ENCODE assay signal across 8 cellular contexts in genomic region chr7:151088856-151089699, GRCh38. TPM values are rescaled to one million over a fixed set of nuclear protein-coding genes. Genes with fewer than 3 reads are reported as not detected.
DNase-seq lines count a peak whose midpoint lies in the region; ATAC-seq, FAIRE-seq and TF ChIP-seq lines count a peak whose summit lies in the region.

No MANE protein-coding gene starts in this region.

- peaks cover 75% of the 10 kb centered on the region for H3K79me2 ChIP-seq in GM12878 (ENCODE audit: control insufficient read depth, insufficient read depth, low read length)

- H3K9ac ChIP-seq in GM12878 (ENCODE audit: control insufficient read depth, insufficient read depth, low read length), result peak overlapping the region; percentile 57

- TF ChIP-seq EP300 in GM12878 (IDR thresholded peaks at IDR 0.05; ENCODE audit: borderline replicate concordance in 1 of 2, control insufficient read depth in 1 of 2, low read depth in 2 of 2, low read length in 2 of 2), result no peak

- peak overlapping the region; percentile 95 for H3K4me2 ChIP-seq in GM12878 (ENCODE audit: control insufficient read depth, insufficient read depth)

- peak overlapping the region; percentile 91 for H3K4me3 ChIP-seq in AG09309 (ENCODE audit: control insufficient read depth, low read depth, low read length)
- H3K4me3 ChIP-seq in GM12878, result peak overlapping the region; percentile 87
- H3K4me3 ChIP-seq in iPS-18c (ENCODE audit: insufficient read depth, low read depth, low read length), result peak overlapping the region; percentile 74

- peak overlapping the region; percentile 80 for H3K27ac ChIP-seq in GM12878 (ENCODE audit: control insufficient read depth, insufficient read depth)

- TF ChIP-seq POLR2A in GM12878 (IDR thresholded peaks at IDR 0.05; ENCODE audit: low read depth, low read length), result no peak; the same call in 1 of the 2 replicates

- no TSS peak for BruUV-seq in GM12878 (replicated peaks; lab: Mats Ljungman, UMichigan)

- ATAC-seq in GM12878 (peak; percentile 11), sciatic nerve (peak; percentile 56)

- H3K36me3 ChIP-seq in GM12878 (ENCODE audit: control insufficient read depth in 2 of 2, insufficient read depth in 2 of 2, low read length in 1 of 2), result peaks cover 0 to 2% of the 10 kb centered on the region in 2 experiments; a peak in 2 of 4 replicates

- RAD21 ChIA-PET in GM12878 (lab: Charles Lee; ENCODE audit: unreplicated experiment), result interaction anchor here (0.6 to 1.4 kb wide), 5 partner anchors 21 to 305 kb away, joined by 3 to 6 read pairs (median 4); partner anchors contain the start of gene ABCB8

- no peaks in the 10 kb centered on the region for H3K27me3 ChIP-seq in GM12878 (replicated peaks in 1 of 2; ENCODE audit: control insufficient read depth in 2 of 2, insufficient read depth in 2 of 2, low read length in 1 of 2)

- no peaks in the 10 kb centered on the region for H3K9me3 ChIP-seq in GM12878 (replicated peaks; ENCODE audit: control insufficient read depth, insufficient read depth, low read length)
- no peaks in the 10 kb centered on the region for H3K9me3 ChIP-seq in iPS-18c (ENCODE audit: control insufficient read depth, insufficient read depth, low read length)

- POLR2A ChIA-PET in GM12878 (lab: Charles Lee), result interaction anchor here (0.8 kb wide), 1 partner anchor 8 kb away, joined by 7 read pairs; the partner anchor contains the start of gene FASTK

- H4K20me1 ChIP-seq in GM12878 (ENCODE audit: control insufficient read depth, insufficient read depth), result no peaks in the 10 kb centered on the region; the same call in 1 of the 2 replicates

- TF ChIP-seq CTCF in AG09309 (IDR thresholded peaks at IDR 0.05; ENCODE audit: control insufficient read depth, insufficient read depth, low read depth, low read length, missing control alignments) (no peak), GM12878 (IDR thresholded peaks at IDR 0.05 in 2 of 3, conservative IDR thresholded peaks at IDR 0.05 in 1 of 3; ENCODE audit: control insufficient read depth in 2 of 3, extremely low read depth in 1 of 3, insufficient read depth in 1 of 3, low read depth in 3 of 3, low read length in 3 of 3) (no peak), GM13977 (IDR thresholded peaks at IDR 0.05; ENCODE audit: extremely low read depth, insufficient read depth, missing control alignments) (no peak)

- 71% methylated on average over 27 of the region's 30 CpGs for WGBS in GM12878 (ENCODE audit: insufficient coverage, insufficient replicate concordance, low lambda C conversion rate, missing lambda C conversion rate)

- DNase-seq in AG09309 (ENCODE audit: low read depth), result no peak
- peak in 41 of 76 experiments; percentile 5 to 64 (median 37) for DNase-seq in HUDEP-2 (lab: John Stamatoyannopoulos, UW; ENCODE audit: unreplicated experiment in 76 of 76)
- DNase-seq in GM12878 (ENCODE audit: low read depth, low spot score), result no peak
- peak; percentile 86 for DNase-seq in sciatic nerve (ENCODE audit: low spot score)
- DNase-seq in GM13977 (ENCODE audit: low spot score), result no peak
- DNase-seq in stimulated activated CD4-positive, alpha-beta T cell treated with anti-CD3 and anti-CD28 coated beads, Interleukin-2, amount 100 ng/mL, for 48 hours, result no peak
- DNase-seq in activated CD4-positive, alpha-beta T cell treated with anti-CD3 and anti-CD28 coated beads, Interleukin-2, amount 50 U/mL, for 48 hours, result no peak

- SMC1A ChIA-PET in GM12878 (lab: Charles Lee; ENCODE audit: uncharacterized antibody, unreplicated experiment), result interaction anchor here (0.6 to 1.6 kb wide), 3 partner anchors 22 to 206 kb away, joined by 3 to 9 read pairs (median 3); no protein-coding TSS in a partner anchor

- peak overlapping the region; percentile 28 for H2AFZ ChIP-seq in GM12878 (ENCODE audit: control insufficient read depth, low read depth, low read length)

- FAIRE-seq in GM12878 (lab: Jason Lieb, UNC), result peak; percentile 13

- peaks cover 21% of the 10 kb centered on the region for H3K4me1 ChIP-seq in GM12878 (ENCODE audit: control insufficient read depth, insufficient read depth, low read length)

- intact Hi-C loops in GM12878 (cut with micrococcal nuclease; ENCODE audit: unreplicated experiment) (loop anchor here (2.0 kb wide), 2 partner anchors 22 to 30 kb away; partner anchors contain the start of gene SLC4A2), sciatic nerve (cut with DNase I) (no loop called here)

- TF ChIP-seq RAD21 in GM12878 (IDR thresholded peaks at IDR 0.05; ENCODE audit: insufficient read depth, low read depth, low read length), result no peak

- CTCF ChIA-PET in GM12878 (lab: Yijun Ruan, JAX), result interaction anchor here (0.8 to 2.5 kb wide), 12 partner anchors 14 to 155 kb away, joined by 3 to 13 read pairs (median 4); partner anchors contain the start of gene ABCB8

- in situ Hi-C loops in GM12878 (cut with MboI) (no loop called here), GM13977 (cut with MboI; ENCODE audit: low pct_unique_long_range_greater_than_20kb, low sequenced_read_pairs, unreplicated experiment) (no loop called here)

RNA-seq across cellular contexts. Expression of gene AGAP3, which starts 2.8 kb away (rescaled TPM):
- total RNA-seq in GM12878 (2013; cell fraction: nucleolus; rRNA removed), result 96.1 TPM in 2 replicates
- total RNA-seq in GM12878 (2014; rRNA removed), result 20.7 and 24.7 TPM in 2 replicates
- total RNA-seq in GM12878 (2014; rRNA removed; fragmentation: Illumina TruSeq; extraction: Trizol), result 13.4 and 15.4 TPM in 2 replicates
- total RNA-seq in GM12878 (2021), result 62.9 and 68.1 TPM in 2 replicates
- 7.9 TPM for polyA plus RNA-seq in GM12878 (2011; ENCODE audit: low read depth)
- 16.6 and 28.5 TPM in 2 replicates for polyA plus RNA-seq in GM12878 (2011; rRNA removed)
- 51.9 and 57.9 TPM in 2 replicates for polyA plus RNA-seq in GM12878 (2011; cell fraction: cytosol; rRNA removed)
- polyA plus RNA-seq in GM12878 (2011; cell fraction: nucleus; rRNA removed), result 172 and 269 TPM in 2 replicates
- polyA plus RNA-seq in GM12878 (2012), result 21.8 and 23.5 TPM in 2 replicates
- polyA plus RNA-seq in GM12878 (2014; fragmentation: Illumina TruSeq; extraction: Trizol), result 7.2 and 16.0 TPM in 2 replicates
- polyA plus RNA-seq in GM12878 (2014; fragmentation: Nextera tagmentation; extraction: Ambion mirVana), result 1 to 10 TPM; 1.8 to 4.7 TPM
- 39.8 and 40.5 TPM in 2 replicates for polyA plus RNA-seq in GM12878 (2014; rRNA removed)
- polyA plus RNA-seq in GM12878 (2016; fragmentation: Nextera tagmentation; extraction: Ambion mirVana), result 1 to 10 TPM; 8.5 to 9.0 TPM
- polyA minus RNA-seq in GM12878 (2011; rRNA and poly(A)+ RNA removed), result 25.7 and 40.0 TPM in 2 replicates
- 17.4 and 25.4 TPM in 2 replicates for polyA minus RNA-seq in GM12878 (2011; cell fraction: cytosol; rRNA and poly(A)+ RNA removed)
- polyA minus RNA-seq in GM12878 (2011; cell fraction: nucleus; rRNA and poly(A)+ RNA removed), result 49.2 and 81.9 TPM in 2 replicates
- total RNA-seq in sciatic nerve, result 99.7 TPM

RNA-seq across cellular contexts. Expression of gene TMUB1, which starts 5.8 kb away (rescaled TPM):
- total RNA-seq in GM12878 (2013; cell fraction: nucleolus; rRNA removed), result 13.2 and 14.1 TPM in 2 replicates
- total RNA-seq in GM12878 (2014; rRNA removed) (48.2 and 51.6 TPM in 2 replicates), GM12878 (2014; rRNA removed; fragmentation: Illumina TruSeq; extraction: Trizol) (10.8 and 12.3 TPM in 2 replicates), GM12878 (2021) (74.7 and 79.5 TPM in 2 replicates), sciatic nerve (27.8 TPM)
- polyA plus RNA-seq in GM12878 (2011; ENCODE audit: low read depth), result 10.6 TPM
- polyA plus RNA-seq in GM12878 (2011; rRNA removed) (4.9 and 17.8 TPM in 2 replicates), GM12878 (2014; fragmentation: Illumina TruSeq; extraction: Trizol) (1.4 and 11.9 TPM in 2 replicates), GM12878 (2014; fragmentation: Nextera tagmentation; extraction: Ambion mirVana) (under 1 TPM in 1 of 2 experiments, not detected in 1; 0.27 TPM), GM12878 (2014; rRNA removed) (63.9 and 74.4 TPM in 2 replicates), GM12878 (2016; fragmentation: Nextera tagmentation; extraction: Ambion mirVana) (10 to 100 TPM; 41.3 to 48.4 TPM)
- 33.1 and 43.2 TPM in 2 replicates for polyA plus RNA-seq in GM12878 (2011; cell fraction: cytosol; rRNA removed)
- polyA plus RNA-seq in GM12878 (2011; cell fraction: nucleus; rRNA removed), result 70.0 and 81.9 TPM in 2 replicates
- 59.9 and 68.3 TPM in 2 replicates for polyA plus RNA-seq in GM12878 (2012)
- polyA minus RNA-seq in GM12878 (2011; rRNA and poly(A)+ RNA removed), result 4.5 and 12.9 TPM in 2 replicates
- 16.6 and 17.5 TPM in 2 replicates for polyA minus RNA-seq in GM12878 (2011; cell fraction: cytosol; rRNA and poly(A)+ RNA removed)
- polyA minus RNA-seq in GM12878 (2011; cell fraction: nucleus; rRNA and poly(A)+ RNA removed), result 8.8 and 11.9 TPM in 2 replicates

RNA-seq across cellular contexts. Expression of gene FASTK, which starts 8.5 kb away (rescaled TPM):
- total RNA-seq in GM12878 (2013; cell fraction: nucleolus; rRNA removed), result 94.3 and 112 TPM in 2 replicates
- total RNA-seq in GM12878 (2014; rRNA removed) (84.3 and 93.9 TPM in 2 replicates), GM12878 (2014; rRNA removed; fragmentation: Illumina TruSeq; extraction: Trizol) (22.8 and 26.6 TPM in 2 replicates), GM12878 (2021) (79.2 and 82.0 TPM in 2 replicates), sciatic nerve (57.9 TPM)
- polyA plus RNA-seq in GM12878 (2011; ENCODE audit: low read depth), result 16.1 TPM
- polyA plus RNA-seq in GM12878 (2011; rRNA removed) (13.0 and 26.9 TPM in 2 replicates), GM12878 (2014; fragmentation: Illumina TruSeq; extraction: Trizol) (8.5 and 23.7 TPM in 2 replicates), GM12878 (2014; fragmentation: Nextera tagmentation; extraction: Ambion mirVana) (1 to 10 TPM in 1 of 2 experiments, under 1 TPM in 1; 0.19 to 4.1 TPM), GM12878 (2014; rRNA removed) (102 and 123 TPM in 2 replicates), GM12878 (2016; fragmentation: Nextera tagmentation; extraction: Ambion mirVana) (10 to 100 TPM; 86.3 to 96.5 TPM)
- 41.0 and 54.1 TPM in 2 replicates for polyA plus RNA-seq in GM12878 (2011; cell fraction: cytosol; rRNA removed)
- 382 and 387 TPM in 2 replicates for polyA plus RNA-seq in GM12878 (2011; cell fraction: nucleus; rRNA removed)
- polyA plus RNA-seq in GM12878 (2012), result 54.4 and 55.2 TPM in 2 replicates
- 18.9 and 39.2 TPM in 2 replicates for polyA minus RNA-seq in GM12878 (2011; rRNA and poly(A)+ RNA removed)
- polyA minus RNA-seq in GM12878 (2011; cell fraction: cytosol; rRNA and poly(A)+ RNA removed), result 13.2 and 13.5 TPM in 2 replicates
- polyA minus RNA-seq in GM12878 (2011; cell fraction: nucleus; rRNA and poly(A)+ RNA removed), result 59.7 and 77.0 TPM in 2 replicates

RNA-seq across cellular contexts. Expression of gene SLC4A2, which starts 29.7 kb away (rescaled TPM):
- 37.3 and 42.1 TPM in 2 replicates for total RNA-seq in GM12878 (2013; cell fraction: nucleolus; rRNA removed)
- total RNA-seq in GM12878 (2014; rRNA removed) (50.7 and 51.0 TPM in 2 replicates), GM12878 (2014; rRNA removed; fragmentation: Illumina TruSeq; extraction: Trizol) (15.6 and 17.4 TPM in 2 replicates), GM12878 (2021) (69.1 and 78.6 TPM in 2 replicates), sciatic nerve (87.5 TPM)
- polyA plus RNA-seq in GM12878 (2011; ENCODE audit: low read depth), result 14.2 TPM
- polyA plus RNA-seq in GM12878 (2011; rRNA removed) (10.8 and 25.8 TPM in 2 replicates), GM12878 (2014; fragmentation: Illumina TruSeq; extraction: Trizol) (2.9 and 21.9 TPM in 2 replicates), GM12878 (2014; fragmentation: Nextera tagmentation; extraction: Ambion mirVana) (10 to 100 TPM in 1 of 2 experiments, 1 to 10 TPM in 1; 2.7 to 12.1 TPM), GM12878 (2014; rRNA removed) (63.8 and 68.7 TPM in 2 replicates), GM12878 (2016; fragmentation: Nextera tagmentation; extraction: Ambion mirVana) (10 to 100 TPM; 34.4 to 38.9 TPM)
- 32.2 and 35.6 TPM in 2 replicates for polyA plus RNA-seq in GM12878 (2011; cell fraction: cytosol; rRNA removed)
- 168 and 199 TPM in 2 replicates for polyA plus RNA-seq in GM12878 (2011; cell fraction: nucleus; rRNA removed)
- polyA plus RNA-seq in GM12878 (2012), result 46.6 and 51.1 TPM in 2 replicates
- polyA minus RNA-seq in GM12878 (2011; rRNA and poly(A)+ RNA removed), result 10.8 and 27.9 TPM in 2 replicates
- polyA minus RNA-seq in GM12878 (2011; cell fraction: cytosol; rRNA and poly(A)+ RNA removed), result 10.4 and 11.4 TPM in 2 replicates
- polyA minus RNA-seq in GM12878 (2011; cell fraction: nucleus; rRNA and poly(A)+ RNA removed), result 46.8 and 68.3 TPM in 2 replicates

RNA-seq across cellular contexts. Expression of gene CDK5, which starts 31.4 kb away (rescaled TPM):
- 7.9 and 9.3 TPM in 2 replicates for total RNA-seq in GM12878 (2013; cell fraction: nucleolus; rRNA removed)
- 25.9 and 30.3 TPM in 2 replicates for total RNA-seq in GM12878 (2014; rRNA removed)
- total RNA-seq in GM12878 (2014; rRNA removed; fragmentation: Illumina TruSeq; extraction: Trizol), result 18.2 and 19.4 TPM in 2 replicates
- total RNA-seq in GM12878 (2021), result 19.1 and 19.7 TPM in 2 replicates
- 6.6 TPM for polyA plus RNA-seq in GM12878 (2011; ENCODE audit: low read depth)
- 20.2 and 24.5 TPM in 2 replicates for polyA plus RNA-seq in GM12878 (2011; rRNA removed)
- 39.7 and 49.3 TPM in 2 replicates for polyA plus RNA-seq in GM12878 (2011; cell fraction: cytosol; rRNA removed)
- polyA plus RNA-seq in GM12878 (2011; cell fraction: nucleus; rRNA removed), result 31.1 TPM in 2 replicates
- 11.1 and 12.6 TPM in 2 replicates for polyA plus RNA-seq in GM12878 (2012)
- polyA plus RNA-seq in GM12878 (2014; fragmentation: Illumina TruSeq; extraction: Trizol), result 13.9 and 19.4 TPM in 2 replicates
- 1 to 10 TPM; 1.5 to 8.1 TPM for polyA plus RNA-seq in GM12878 (2014; fragmentation: Nextera tagmentation; extraction: Ambion mirVana)
- polyA plus RNA-seq in GM12878 (2014; rRNA removed), result 23.5 and 27.6 TPM in 2 replicates
- polyA plus RNA-seq in GM12878 (2016; fragmentation: Nextera tagmentation; extraction: Ambion mirVana), result 10 to 100 TPM; 33.1 to 33.4 TPM
- polyA minus RNA-seq in GM12878 (2011; rRNA and poly(A)+ RNA removed), result 24.7 and 28.3 TPM in 2 replicates
- 7.6 and 12.2 TPM in 2 replicates for polyA minus RNA-seq in GM12878 (2011; cell fraction: cytosol; rRNA and poly(A)+ RNA removed)
- polyA minus RNA-seq in GM12878 (2011; cell fraction: nucleus; rRNA and poly(A)+ RNA removed), result 13.7 and 18.2 TPM in 2 replicates
- 5.7 TPM for total RNA-seq in sciatic nerve

Comparison
In these comparisons a context has a peak if more than half of its experiments do, and no peak if none do; other contexts are left out.
1. DNase-seq: peak in HUDEP-2 (41 of 76) and sciatic nerve (single experiment); none in AG09309 (single experiment), GM12878 (single experiment), GM13977 (single experiment), stimulated activated CD4-positive, alpha-beta T cell treated with anti-CD3 and anti-CD28 coated beads, Interleukin-2, amount 100 ng/mL, for 48 hours (0 of 2) and activated CD4-positive, alpha-beta T cell treated with anti-CD3 and anti-CD28 coated beads, Interleukin-2, amount 50 U/mL, for 48 hours (0 of 2).
2. Peak in every context shown above with its lines, with median percentiles within 50 percentile points of each other: H3K4me3 ChIP-seq.